In genomic region chr2:108169982-108170625, GRCh38 we compare ENCODE assay signal across 9 cellular contexts.
DNase-seq lines count a peak whose midpoint lies in the region; ATAC-seq and TF ChIP-seq lines count a peak whose summit lies in the region.
"Had no signal": no experiment of that assay in that cellular context is flagged by ENCODE, and none has a peak within 500 bp of the region (broad histone marks: within the 10 kb centered on the region; RNA-seq: fewer than 3 reads in every experiment).

No MANE protein-coding gene starts in this region.

- intact Hi-C loops in CD4-positive, alpha-beta memory T cell (cut with micrococcal nuclease) = no loop called here

- no peaks in the 10 kb centered on the region for H3K36me3 Mint-ChIP-seq in mesothelial cell of epicardium
- no peaks in the 10 kb centered on the region for H3K36me3 Mint-ChIP-seq in activated T-cell treated with anti-CD3 and anti-CD28 coated beads, Interleukin-2, amount 50 U/mL, for 24 hours (ENCODE audit: low read depth)
- H3K36me3 Mint-ChIP-seq in CD4-positive, alpha-beta memory T cell = no peaks in the 10 kb centered on the region
- H3K36me3 Mint-ChIP-seq: activated naive CD4-positive, alpha-beta T cell treated with anti-CD3 and anti-CD28 coated beads, Interleukin-2, amount 50 U/mL, for 24 hours had no signal

- H3K4me1 Mint-ChIP-seq in mesothelial cell of epicardium = no peaks in the 10 kb centered on the region
- H3K4me1 Mint-ChIP-seq in activated T-cell treated with anti-CD3 and anti-CD28 coated beads, Interleukin-2, amount 50 U/mL, for 24 hours (ENCODE audit: low read depth) = no peaks in the 10 kb centered on the region
- H3K4me1 Mint-ChIP-seq in CD4-positive, alpha-beta memory T cell = no peaks in the 10 kb centered on the region
- H3K4me1 Mint-ChIP-seq: activated naive CD4-positive, alpha-beta T cell treated with anti-CD3 and anti-CD28 coated beads, Interleukin-2, amount 50 U/mL, for 24 hours had no signal

- no peaks in the 10 kb centered on the region for H3K9me3 ChIP-seq in CD4-positive, alpha-beta memory T cell (ENCODE audit: control insufficient read depth in 1 of 2, low read length in 2 of 2)

- no peak overlapping the region for H3K27ac Mint-ChIP-seq in mesothelial cell of epicardium
- H3K27ac Mint-ChIP-seq in activated T-cell treated with anti-CD3 and anti-CD28 coated beads, Interleukin-2, amount 50 U/mL, for 24 hours = no peak overlapping the region
- H3K27ac Mint-ChIP-seq in CD4-positive, alpha-beta memory T cell = no peak overlapping the region
- H3K27ac Mint-ChIP-seq: activated naive CD4-positive, alpha-beta T cell treated with anti-CD3 and anti-CD28 coated beads, Interleukin-2, amount 50 U/mL, for 24 hours had no signal

- in situ Hi-C loops in astrocyte of the cerebellum (cut with HindIII; ENCODE audit: low sequenced_read_pairs) = no loop called here

- H3K36me3 ChIP-seq in CD4-positive, alpha-beta memory T cell (ENCODE audit: insufficient read depth, low read length) = no peaks in the 10 kb centered on the region

- no peak overlapping the region for H3K4me3 Mint-ChIP-seq in mesothelial cell of epicardium
- no peak overlapping the region for H3K4me3 Mint-ChIP-seq in activated T-cell treated with anti-CD3 and anti-CD28 coated beads, Interleukin-2, amount 50 U/mL, for 24 hours
- no peak overlapping the region for H3K4me3 Mint-ChIP-seq in CD4-positive, alpha-beta memory T cell
- H3K4me3 Mint-ChIP-seq: activated naive CD4-positive, alpha-beta T cell treated with anti-CD3 and anti-CD28 coated beads, Interleukin-2, amount 50 U/mL, for 24 hours had no signal

- POLR2A ChIA-PET in CD4-positive, alpha-beta memory T cell (lab: Charles Lee; ENCODE audit: partially characterized antibody) = no interaction called here

- no peaks in the 10 kb centered on the region for H3K4me1 ChIP-seq in CD4-positive, alpha-beta memory T cell (ENCODE audit: insufficient read depth, low read length)

- ATAC-seq in GM21390 (IDR thresholded peaks at IDR 0.05; ENCODE audit: unreplicated experiment) = no peak

- H3K9me3 Mint-ChIP-seq in mesothelial cell of epicardium = no peaks in the 10 kb centered on the region
- H3K9me3 Mint-ChIP-seq in activated T-cell treated with anti-CD3 and anti-CD28 coated beads, Interleukin-2, amount 50 U/mL, for 24 hours = no peaks in the 10 kb centered on the region
- H3K9me3 Mint-ChIP-seq in CD4-positive, alpha-beta memory T cell = peaks cover 0 to 3% (median 0%) of the 10 kb centered on the region in 8 donors
- H3K9me3 Mint-ChIP-seq: activated naive CD4-positive, alpha-beta T cell treated with anti-CD3 and anti-CD28 coated beads, Interleukin-2, amount 50 U/mL, for 24 hours had no signal

- H3K27me3 ChIP-seq in CD4-positive, alpha-beta memory T cell (ENCODE audit: insufficient read depth, low read length) = no peaks in the 10 kb centered on the region

- H3K27ac ChIP-seq in CD4-positive, alpha-beta memory T cell (ENCODE audit: low read depth, low read length) = no peak overlapping the region

- H3K27me3 Mint-ChIP-seq in mesothelial cell of epicardium (ENCODE audit: low read depth) = peaks cover 6% of the 10 kb centered on the region
- peaks cover 10% of the 10 kb centered on the region for H3K27me3 Mint-ChIP-seq in activated T-cell treated with anti-CD3 and anti-CD28 coated beads, Interleukin-2, amount 50 U/mL, for 24 hours
- peaks cover 2 to 4% of the 10 kb centered on the region in 2 donors for H3K27me3 Mint-ChIP-seq in CD4-positive, alpha-beta memory T cell

- H3K4me3 ChIP-seq in astrocyte of the cerebellum (ENCODE audit: low read depth, low read length) = no peak overlapping the region
- H3K4me3 ChIP-seq in CD4-positive, alpha-beta memory T cell (ENCODE audit: low read length in 2 of 2) = no peak overlapping the region

- DNase-seq in DMS53 treated with DMSO at 0.1 percent for 48 hours (lab: John Stamatoyannopoulos, UW; ENCODE audit: unreplicated experiment) = peak; percentile 32
- peak; percentile 53 to 70 for DNase-seq in Kasumi-1 (lab: John Stamatoyannopoulos, UW)
- DNase-seq in astrocyte of the cerebellum (ENCODE audit: low read depth) = no peak
- no peak for DNase-seq in mesothelial cell of epicardium (ENCODE audit: low spot score in 2 of 2, unreplicated experiment in 2 of 2)
- DNase-seq in activated gamma-delta T cell (lab: John Stamatoyannopoulos, UW) = no peak
- DNase-seq in activated T-cell treated with anti-CD3 and anti-CD28 coated beads, Interleukin-2, amount 50 U/mL, for 24 hours = no peak
- DNase-seq in CD4-positive, alpha-beta memory T cell = no peak

- TF ChIP-seq CTCF in astrocyte of the cerebellum (IDR thresholded peaks at IDR 0.05; ENCODE audit: low read depth, low read length, missing control alignments) = peak; percentile 41
- peak; percentile 53 for TF ChIP-seq CTCF in mesothelial cell of epicardium (IDR thresholded peaks at IDR 0.05; ENCODE audit: unreplicated experiment)

- CTCF ChIA-PET in CD4-positive, alpha-beta memory T cell (lab: Charles Lee; ENCODE audit: partially characterized antibody) = interaction anchor here (1.4 kb wide), 1 partner anchor 13 kb away, joined by 3 read pairs; no protein-coding TSS in a partner anchor

Comparison
In these comparisons a context has a peak if more than half of its experiments do, and no peak if none do; other contexts are left out.
1. DNase-seq: peak in DMS53 treated with DMSO at 0.1 percent for 48 hours (single experiment) and Kasumi-1 (2 of 2); none in astrocyte of the cerebellum (single experiment), mesothelial cell of epicardium (0 of 2), activated gamma-delta T cell (single experiment), activated T-cell treated with anti-CD3 and anti-CD28 coated beads, Interleukin-2, amount 50 U/mL, for 24 hours (single experiment) and CD4-positive, alpha-beta memory T cell (0 of 5).